8 cellular contexts compared by ENCODE assay signal in the genomic region with DNA sequence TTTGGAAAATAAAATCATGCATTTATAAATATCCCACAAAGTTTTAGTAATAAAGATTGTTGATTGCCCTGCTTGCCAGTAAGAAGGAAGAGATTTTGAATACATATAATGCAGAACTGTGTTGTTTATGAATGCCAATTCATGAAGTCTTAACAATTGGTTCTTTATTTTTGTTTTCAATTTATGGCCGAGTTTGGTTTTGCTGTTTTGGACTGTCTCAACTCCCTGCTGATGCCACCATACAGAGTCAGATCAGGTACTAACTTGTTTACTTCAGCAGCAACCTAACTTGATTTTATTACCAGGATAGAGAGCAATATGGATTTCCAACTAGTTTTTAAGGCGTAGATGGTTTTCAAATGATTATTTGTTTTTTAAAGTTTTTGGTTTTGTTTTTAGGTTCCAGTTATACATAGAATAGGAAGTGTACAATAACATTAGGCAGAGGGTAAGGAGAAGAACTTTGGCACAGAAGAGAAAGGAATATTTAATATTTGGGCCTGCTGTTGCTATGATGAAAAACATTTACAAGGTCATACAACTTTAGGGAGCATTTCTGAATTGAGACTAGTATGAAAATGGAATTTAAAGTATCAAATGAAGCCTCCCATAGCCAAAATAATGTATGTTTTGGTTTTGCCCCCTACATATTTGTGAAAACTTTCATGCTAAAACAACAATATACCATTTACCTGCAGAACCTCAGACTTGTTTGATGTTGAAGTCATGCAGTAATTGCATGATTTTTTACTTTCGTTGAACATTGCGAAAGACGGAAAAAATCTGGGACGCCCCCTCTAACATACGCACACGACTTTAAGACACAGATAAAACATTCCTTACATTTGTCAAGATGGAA. TPM values are rescaled to one million over a fixed set of nuclear protein-coding genes. Genes with fewer than 3 reads are reported as not detected.
DNase-seq lines count a peak whose midpoint lies in the region; ATAC-seq lines count a peak whose summit lies in the region.

No MANE protein-coding gene starts in this region.

- peak overlapping the region; percentile 83 for H3K4me3 ChIP-seq in NT2/D1 (ENCODE audit: insufficient read length, low read depth)
- H3K4me3 ChIP-seq in effector memory CD4-positive, alpha-beta T cell (ENCODE audit: insufficient read depth, low read depth, low read length, poor library complexity, severe bottlenecking), result peak overlapping the region; percentile 36
- H3K4me3 ChIP-seq in naive thymus-derived CD4-positive, alpha-beta T cell (ENCODE audit: low read length), result peak overlapping the region; percentile 80

- peak overlapping the region; percentile 88 to 99 (median 93) for H3K4me3 Mint-ChIP-seq in naive thymus-derived CD4-positive, alpha-beta T cell

- peaks cover 0 to 3% (median 0%) of the 10 kb centered on the region in 5 donors for H3K36me3 Mint-ChIP-seq in naive thymus-derived CD4-positive, alpha-beta T cell

- in situ Hi-C loops in G401 (cut with HindIII; ENCODE audit: low sequenced_read_pairs), result loop anchor here (25.0 kb wide), 1 partner anchor 367 kb away; a partner anchor contains a TSS

- peak; percentile 5 for DNase-seq in G401 (ENCODE audit: low spot score)
- no peak for DNase-seq in NT2/D1 (ENCODE audit: low read depth, low spot score)
- DNase-seq in effector memory CD4-positive, alpha-beta T cell, result no peak
- peak in 1 of 9 donors; percentile 84 for DNase-seq in naive thymus-derived CD4-positive, alpha-beta T cell
- DNase-seq in kidney glomerular epithelial cell (lab: John Stamatoyannopoulos, UW), result no peak
- DNase-seq in NCI-H1105 (lab: John Stamatoyannopoulos, UW), result no peak

- no peaks in the 10 kb centered on the region for H3K4me1 ChIP-seq in NT2/D1 (ENCODE audit: insufficient read depth, insufficient read length)
- peaks cover 13% of the 10 kb centered on the region for H3K4me1 ChIP-seq in effector memory CD4-positive, alpha-beta T cell (ENCODE audit: control insufficient read depth, insufficient read depth, low read length, poor library complexity, severe bottlenecking)
- peaks cover 11 to 19% of the 10 kb centered on the region in 2 donors for H3K4me1 ChIP-seq in naive thymus-derived CD4-positive, alpha-beta T cell (ENCODE audit: control insufficient read depth in 2 of 2, insufficient read depth in 2 of 2, low read length in 2 of 2)

- H3K27me3 ChIP-seq in NT2/D1 (ENCODE audit: insufficient read depth, insufficient read length), result no peaks in the 10 kb centered on the region
- no peaks in the 10 kb centered on the region for H3K27me3 ChIP-seq in effector memory CD4-positive, alpha-beta T cell (replicated peaks; ENCODE audit: control insufficient read depth, insufficient read depth, low read length, poor library complexity, severe bottlenecking)
- no peaks in the 10 kb centered on the region for H3K27me3 ChIP-seq in naive thymus-derived CD4-positive, alpha-beta T cell (ENCODE audit: control insufficient read depth in 2 of 2, insufficient read depth in 2 of 2, low read length in 2 of 2)

- ATAC-seq in naive thymus-derived CD4-positive, alpha-beta T cell, result peak; percentile 21
- ATAC-seq in HG03095 (IDR thresholded peaks at IDR 0.05; ENCODE audit: unreplicated experiment) (no peak), GM19452 (IDR thresholded peaks at IDR 0.05; ENCODE audit: unreplicated experiment) (no peak)

- peak overlapping the region; percentile 69 for H3K9ac ChIP-seq in NT2/D1 (ENCODE audit: insufficient read length, low read depth)

- no peaks in the 10 kb centered on the region for H3K9me3 Mint-ChIP-seq in naive thymus-derived CD4-positive, alpha-beta T cell

- CTCF ChIA-PET in naive thymus-derived CD4-positive, alpha-beta T cell (lab: Charles Lee), result no interaction called here

- peaks cover 15% of the 10 kb centered on the region for H3K36me3 ChIP-seq in NT2/D1 (ENCODE audit: insufficient read depth, insufficient read length, low read length)
- no peaks in the 10 kb centered on the region for H3K36me3 ChIP-seq in effector memory CD4-positive, alpha-beta T cell (ENCODE audit: control insufficient read depth, insufficient read depth, low read length)
- no peaks in the 10 kb centered on the region for H3K36me3 ChIP-seq in naive thymus-derived CD4-positive, alpha-beta T cell (ENCODE audit: control insufficient read depth in 2 of 3, insufficient read depth in 3 of 3, low read length in 3 of 3)

- no peaks in the 10 kb centered on the region for H3K27me3 Mint-ChIP-seq in naive thymus-derived CD4-positive, alpha-beta T cell

- intact Hi-C loops in naive thymus-derived CD4-positive, alpha-beta T cell (cut with micrococcal nuclease), result loop anchor here (5.0 kb wide), 4 partner anchors 37 to 782 kb away; a partner anchor contains a TSS

- peak overlapping the region; percentile 98 for H3K27ac ChIP-seq in effector memory CD4-positive, alpha-beta T cell (ENCODE audit: insufficient read depth, low read length, poor library complexity, severe bottlenecking)
- peak overlapping the region; percentile 99 for H3K27ac ChIP-seq in naive thymus-derived CD4-positive, alpha-beta T cell (ENCODE audit: low read depth, low read length)

- POLR2A ChIA-PET in naive thymus-derived CD4-positive, alpha-beta T cell (lab: Charles Lee), result interaction anchor here (0.6 to 3.2 kb wide), 18 partner anchors 8 to 764 kb away, joined by 3 to 44 read pairs (median 4); a partner anchor contains a TSS

- H3K4me1 Mint-ChIP-seq in naive thymus-derived CD4-positive, alpha-beta T cell, result peaks cover 10 to 36% (median 33%) of the 10 kb centered on the region in 7 donors

- H3K9me3 ChIP-seq in NT2/D1 (ENCODE audit: insufficient read depth, low read length), result no peaks in the 10 kb centered on the region
- no peaks in the 10 kb centered on the region for H3K9me3 ChIP-seq in effector memory CD4-positive, alpha-beta T cell (ENCODE audit: control insufficient read depth, low read length)
- no peaks in the 10 kb centered on the region for H3K9me3 ChIP-seq in naive thymus-derived CD4-positive, alpha-beta T cell (ENCODE audit: control insufficient read depth in 2 of 3, low read length in 3 of 3)

- peak overlapping the region; percentile 96 to 100 (median 99) for H3K27ac Mint-ChIP-seq in naive thymus-derived CD4-positive, alpha-beta T cell

RNA-seq across cellular contexts. Expression of a gene that starts 0.9 kb away (rescaled TPM):
- 42.2 and 55.9 TPM in 2 replicates for total RNA-seq in G401 (2014; rRNA removed; shearing (Covaris generic))
- 100 to 1,000 TPM in 1 of 5 experiments, 10 to 100 TPM in 4; 34.3 to 135 (median 41.7) TPM for total RNA-seq in naive thymus-derived CD4-positive, alpha-beta T cell
- polyA plus RNA-seq in naive thymus-derived CD4-positive, alpha-beta T cell, result 10 to 100 TPM; 34.9 to 36.2 TPM
